17 cellular contexts compared by ENCODE assay signal in genomic region chr5:90803891-90804290, GRCh38.
DNase-seq lines count a peak whose midpoint lies in the region; TF ChIP-seq lines count a peak whose summit lies in the region.
"Had no signal": no experiment of that assay in that cellular context is flagged by ENCODE, and none has a peak within 500 bp of the region (broad histone marks: within the 10 kb centered on the region; RNA-seq: fewer than 3 reads in every experiment).

No MANE protein-coding gene starts in this region.

- no peak for TF ChIP-seq CTCF in fibroblast of mammary gland (conservative IDR thresholded peaks at IDR 0.05; ENCODE audit: control insufficient read depth, insufficient read depth, low read depth, low read length)
- TF ChIP-seq CTCF in mesothelial cell of epicardium (IDR thresholded peaks at IDR 0.05; ENCODE audit: unreplicated experiment): no peak

- H3K27ac Mint-ChIP-seq in mesothelial cell of epicardium: no peak overlapping the region

- H3K27me3 Mint-ChIP-seq in mesothelial cell of epicardium (ENCODE audit: low read depth): no peaks in the 10 kb centered on the region

- peaks cover 14% of the 10 kb centered on the region for H3K9me3 Mint-ChIP-seq in mesothelial cell of epicardium

- H3K4me3 ChIP-seq in fibroblast of mammary gland (ENCODE audit: control insufficient read depth, low read depth, low read length): no peak overlapping the region
- H3K4me3 ChIP-seq: PC-9 had no signal

- peak; percentile 26 for DNase-seq in M059J (ENCODE audit: low read depth)
- DNase-seq in amniotic epithelial cell (ENCODE audit: low read depth): peak; percentile 54
- peak; percentile 39 for DNase-seq in fibroblast of mammary gland (ENCODE audit: low read depth)
- DNase-seq in renal cortical epithelial cell (ENCODE audit: low read depth): peak; percentile 25
- DNase-seq in mesothelial cell of epicardium (ENCODE audit: low spot score in 2 of 2, unreplicated experiment in 2 of 2): no peak
- DNase-seq in NCI-H526 (lab: John Stamatoyannopoulos, UW): no peak
- no peak for DNase-seq in NCI-H2227 treated with DMSO at 0.1 percent for 48 hours (lab: John Stamatoyannopoulos, UW)
- DNase-seq: ACHN, COR-L47, DMS153, EL, H9, IMR-90, Karpas-422, NCI-H187, NCI-H774, PC-9 had no signal

- H3K4me3 Mint-ChIP-seq in mesothelial cell of epicardium: no peak overlapping the region
- H3K4me3 Mint-ChIP-seq: H9 had no signal

- H3K4me1 Mint-ChIP-seq in mesothelial cell of epicardium: peaks cover 3% of the 10 kb centered on the region

- H3K36me3 Mint-ChIP-seq in mesothelial cell of epicardium: peaks cover 2% of the 10 kb centered on the region

Comparison
In these comparisons a context has a peak if more than half of its experiments do, and no peak if none do; other contexts are left out.
1. DNase-seq: peak in M059J (single experiment), amniotic epithelial cell (single experiment), fibroblast of mammary gland (single experiment) and renal cortical epithelial cell (single experiment); none in mesothelial cell of epicardium (0 of 2), NCI-H526 (0 of 2) and NCI-H2227 treated with DMSO at 0.1 percent for 48 hours (single experiment).